Comparison of ENCODE assay signal across 25 cellular contexts in genomic region chr7:132155715-132156114, GRCh38.
"Had no signal": no experiment of that assay in that cellular context is flagged by ENCODE, and none has a peak within 500 bp of the region (broad histone marks: within the 10 kb centered on the region; RNA-seq: fewer than 3 reads in every experiment).

No MANE protein-coding gene starts in this region.

- H3K36me3 ChIP-seq: lower lobe of right lung had no signal

- H3K27me3 ChIP-seq: esophagus muscularis mucosa, gastroesophageal sphincter, heart left ventricle, hepatocyte had no signal

- H3K4me2 ChIP-seq: hepatocyte had no signal

- H3K79me2 ChIP-seq: hepatocyte had no signal

- H3K4me1 ChIP-seq: foreskin keratinocyte, gastroesophageal sphincter, lower lobe of right lung had no signal

- H2AFZ ChIP-seq: hepatocyte had no signal

- FAIRE-seq: endothelial cell of umbilical vein, frontal cortex, kidney had no signal

- H3K27ac ChIP-seq: coronary artery, dorsolateral prefrontal cortex, esophagus muscularis mucosa, foreskin keratinocyte, gastroesophageal sphincter, heart left ventricle, hepatocyte, left ventricle myocardium inferior, lower lobe of right lung had no signal

- H3K4me3 ChIP-seq: coronary artery, dorsolateral prefrontal cortex, esophagus muscularis mucosa, gastroesophageal sphincter, heart left ventricle, hepatocyte, left ventricle myocardium inferior, lower lobe of right lung, mucosa of descending colon had no signal

- H3K9me3 ChIP-seq: esophagus muscularis mucosa, gastroesophageal sphincter, heart left ventricle, left ventricle myocardium inferior, lower lobe of right lung, mucosa of descending colon had no signal

- DNase-seq: dermis blood vessel endothelial cell; dorsolateral prefrontal cortex; effector CD4-positive, alpha-beta T cell; effector memory CD4-positive, alpha-beta T cell; foreskin keratinocyte; heart left ventricle; hypothalamus; immature natural killer cell; islet precursor cell; kidney; kidney glomerular epithelial cell; left colon; left ventricle myocardium inferior; lower lobe of right lung; mesenchymal stem cell; mucosa of descending colon; naive B cell; naive thymus-derived CD8-positive, alpha-beta T cell had no signal

- ATAC-seq: foreskin keratinocyte; gastroesophageal sphincter; heart left ventricle; left colon; left lobe of liver; lower lobe of right lung; mucosa of descending colon; naive thymus-derived CD8-positive, alpha-beta T cell had no signal
